1 cellular context compared by ENCODE assay signal in genomic region chr11:85854557-85855340, GRCh38.
A peak's percentile ranks its signal among the peaks of the same experiment; 100 is the strongest.
TF ChIP-seq lines count a peak whose summit lies in the region.

No MANE protein-coding gene starts in this region.

TF ChIP-seq in HepG2, 621 proteins besides CTCF, POLR2A, EP300 and RAD21 (continued from another document and continues in another):
- TF ChIP-seq PBX3 (CRISPR knock-in tag; IDR thresholded peaks at IDR 0.05; ENCODE audit: borderline replicate concordance) (0 out of 2 replicates have a peak, but pooled peaks have one; percentile 63), ZNF598 (CRISPR knock-in tag; IDR thresholded peaks at IDR 0.05; ENCODE audit: borderline replicate concordance) (peak; percentile 94), ZBTB21 (CRISPR knock-in tag; IDR thresholded peaks at IDR 0.05) (0 out of 2 replicates have a peak, but pooled peaks have one; percentile 45), ZNF644 (CRISPR knock-in tag; IDR thresholded peaks at IDR 0.05; ENCODE audit: low read depth) (peak; percentile 53; the same call in 1 of the 2 replicates), ZNF800 (CRISPR knock-in tag; IDR thresholded peaks at IDR 0.05) (peak; percentile 97), ZNF431 (CRISPR knock-in tag; IDR thresholded peaks at IDR 0.05; ENCODE audit: borderline replicate concordance, low read depth) (peak; percentile 58; the same call in 1 of the 2 replicates), MIER3 (CRISPR knock-in tag; IDR thresholded peaks at IDR 0.05; ENCODE audit: borderline replicate concordance) (peak; percentile 88), KAT8 (CRISPR knock-in tag; IDR thresholded peaks at IDR 0.05) (peak; percentile 85), SIX4 (CRISPR knock-in tag; IDR thresholded peaks at IDR 0.05) (peak; percentile 61; the same call in 1 of the 2 replicates), ATRX (CRISPR knock-in tag; IDR thresholded peaks at IDR 0.05; ENCODE audit: borderline replicate concordance) (no peak), ZNF780A (CRISPR knock-in tag; IDR thresholded peaks at IDR 0.05) (no peak), ZEB1 (IDR thresholded peaks at IDR 0.05; ENCODE audit: insufficient replicate concordance, low read depth) (no peak), RERE (CRISPR knock-in tag; IDR thresholded peaks at IDR 0.05; ENCODE audit: low read depth) (peak; percentile 16; the same call in 1 of the 2 replicates), ZNF230 (CRISPR knock-in tag; IDR thresholded peaks at IDR 0.05) (peak; percentile 93), SNAI1 (CRISPR knock-in tag; IDR thresholded peaks at IDR 0.05; ENCODE audit: borderline replicate concordance) (no peak), ZNF326 (CRISPR knock-in tag; IDR thresholded peaks at IDR 0.05; ENCODE audit: borderline replicate concordance) (no peak), AKAP8 (CRISPR knock-in tag; IDR thresholded peaks at IDR 0.05) (no peak), HNRNPL (IDR thresholded peaks at IDR 0.05; ENCODE audit: low read depth, low read length) (0 out of 2 replicates have a peak, but pooled peaks have one; percentile 24), POLR2AphosphoS5 (IDR thresholded peaks at IDR 0.05; ENCODE audit: low read depth, low read length) (peak; percentile 67), ZNF556 (CRISPR knock-in tag; IDR thresholded peaks at IDR 0.05; ENCODE audit: borderline replicate concordance) (peak; percentile 95), FIP1L1 (IDR thresholded peaks at IDR 0.05; ENCODE audit: borderline replicate concordance, insufficient read depth, low read depth, low read length) (no peak; the same call in 1 of the 2 replicates), TBP (CRISPR knock-in tag; IDR thresholded peaks at IDR 0.05) (no peak), JUNB (CRISPR knock-in tag; IDR thresholded peaks at IDR 0.05; ENCODE audit: borderline replicate concordance) (peak; percentile 49; the same call in 1 of the 2 replicates), ZBTB7B (CRISPR knock-in tag; IDR thresholded peaks at IDR 0.05) (peak; percentile 70; the same call in 1 of the 2 replicates)
- TF ChIP-seq, protein P1, sequence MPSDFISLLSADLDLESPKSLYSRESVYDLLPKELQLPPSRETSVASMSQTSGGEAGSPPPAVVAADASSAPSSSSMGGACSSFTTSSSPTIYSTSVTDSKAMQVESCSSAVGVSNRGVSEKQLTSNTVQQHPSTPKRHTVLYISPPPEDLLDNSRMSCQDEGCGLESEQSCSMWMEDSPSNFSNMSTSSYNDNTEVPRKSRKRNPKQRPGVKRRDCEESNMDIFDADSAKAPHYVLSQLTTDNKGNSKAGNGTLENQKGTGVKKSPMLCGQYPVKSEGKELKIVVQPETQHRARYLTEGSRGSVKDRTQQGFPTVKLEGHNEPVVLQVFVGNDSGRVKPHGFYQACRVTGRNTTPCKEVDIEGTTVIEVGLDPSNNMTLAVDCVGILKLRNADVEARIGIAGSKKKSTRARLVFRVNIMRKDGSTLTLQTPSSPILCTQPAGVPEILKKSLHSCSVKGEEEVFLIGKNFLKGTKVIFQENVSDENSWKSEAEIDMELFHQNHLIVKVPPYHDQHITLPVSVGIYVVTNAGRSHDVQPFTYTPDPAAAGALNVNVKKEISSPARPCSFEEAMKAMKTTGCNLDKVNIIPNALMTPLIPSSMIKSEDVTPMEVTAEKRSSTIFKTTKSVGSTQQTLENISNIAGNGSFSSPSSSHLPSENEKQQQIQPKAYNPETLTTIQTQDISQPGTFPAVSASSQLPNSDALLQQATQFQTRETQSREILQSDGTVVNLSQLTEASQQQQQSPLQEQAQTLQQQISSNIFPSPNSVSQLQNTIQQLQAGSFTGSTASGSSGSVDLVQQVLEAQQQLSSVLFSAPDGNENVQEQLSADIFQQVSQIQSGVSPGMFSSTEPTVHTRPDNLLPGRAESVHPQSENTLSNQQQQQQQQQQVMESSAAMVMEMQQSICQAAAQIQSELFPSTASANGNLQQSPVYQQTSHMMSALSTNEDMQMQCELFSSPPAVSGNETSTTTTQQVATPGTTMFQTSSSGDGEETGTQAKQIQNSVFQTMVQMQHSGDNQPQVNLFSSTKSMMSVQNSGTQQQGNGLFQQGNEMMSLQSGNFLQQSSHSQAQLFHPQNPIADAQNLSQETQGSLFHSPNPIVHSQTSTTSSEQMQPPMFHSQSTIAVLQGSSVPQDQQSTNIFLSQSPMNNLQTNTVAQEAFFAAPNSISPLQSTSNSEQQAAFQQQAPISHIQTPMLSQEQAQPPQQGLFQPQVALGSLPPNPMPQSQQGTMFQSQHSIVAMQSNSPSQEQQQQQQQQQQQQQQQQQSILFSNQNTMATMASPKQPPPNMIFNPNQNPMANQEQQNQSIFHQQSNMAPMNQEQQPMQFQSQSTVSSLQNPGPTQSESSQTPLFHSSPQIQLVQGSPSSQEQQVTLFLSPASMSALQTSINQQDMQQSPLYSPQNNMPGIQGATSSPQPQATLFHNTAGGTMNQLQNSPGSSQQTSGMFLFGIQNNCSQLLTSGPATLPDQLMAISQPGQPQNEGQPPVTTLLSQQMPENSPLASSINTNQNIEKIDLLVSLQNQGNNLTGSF (CRISPR knock-in tag; IDR thresholded peaks at IDR 0.05) = peak; percentile 87; the same call in 1 of the 2 replicates
- TF ChIP-seq, protein P2, sequence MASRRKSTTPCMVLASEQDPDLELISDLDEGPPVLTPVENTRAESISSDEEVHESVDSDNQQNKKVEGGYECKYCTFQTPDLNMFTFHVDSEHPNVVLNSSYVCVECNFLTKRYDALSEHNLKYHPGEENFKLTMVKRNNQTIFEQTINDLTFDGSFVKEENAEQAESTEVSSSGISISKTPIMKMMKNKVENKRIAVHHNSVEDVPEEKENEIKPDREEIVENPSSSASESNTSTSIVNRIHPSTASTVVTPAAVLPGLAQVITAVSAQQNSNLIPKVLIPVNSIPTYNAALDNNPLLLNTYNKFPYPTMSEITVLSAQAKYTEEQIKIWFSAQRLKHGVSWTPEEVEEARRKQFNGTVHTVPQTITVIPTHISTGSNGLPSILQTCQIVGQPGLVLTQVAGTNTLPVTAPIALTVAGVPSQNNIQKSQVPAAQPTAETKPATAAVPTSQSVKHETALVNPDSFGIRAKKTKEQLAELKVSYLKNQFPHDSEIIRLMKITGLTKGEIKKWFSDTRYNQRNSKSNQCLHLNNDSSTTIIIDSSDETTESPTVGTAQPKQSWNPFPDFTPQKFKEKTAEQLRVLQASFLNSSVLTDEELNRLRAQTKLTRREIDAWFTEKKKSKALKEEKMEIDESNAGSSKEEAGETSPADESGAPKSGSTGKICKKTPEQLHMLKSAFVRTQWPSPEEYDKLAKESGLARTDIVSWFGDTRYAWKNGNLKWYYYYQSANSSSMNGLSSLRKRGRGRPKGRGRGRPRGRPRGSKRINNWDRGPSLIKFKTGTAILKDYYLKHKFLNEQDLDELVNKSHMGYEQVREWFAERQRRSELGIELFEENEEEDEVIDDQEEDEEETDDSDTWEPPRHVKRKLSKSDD (CRISPR knock-in tag; IDR thresholded peaks at IDR 0.05; ENCODE audit: low read depth) = peak; percentile 82; the same call in 1 of the 2 replicates
- TF ChIP-seq, protein P3, sequence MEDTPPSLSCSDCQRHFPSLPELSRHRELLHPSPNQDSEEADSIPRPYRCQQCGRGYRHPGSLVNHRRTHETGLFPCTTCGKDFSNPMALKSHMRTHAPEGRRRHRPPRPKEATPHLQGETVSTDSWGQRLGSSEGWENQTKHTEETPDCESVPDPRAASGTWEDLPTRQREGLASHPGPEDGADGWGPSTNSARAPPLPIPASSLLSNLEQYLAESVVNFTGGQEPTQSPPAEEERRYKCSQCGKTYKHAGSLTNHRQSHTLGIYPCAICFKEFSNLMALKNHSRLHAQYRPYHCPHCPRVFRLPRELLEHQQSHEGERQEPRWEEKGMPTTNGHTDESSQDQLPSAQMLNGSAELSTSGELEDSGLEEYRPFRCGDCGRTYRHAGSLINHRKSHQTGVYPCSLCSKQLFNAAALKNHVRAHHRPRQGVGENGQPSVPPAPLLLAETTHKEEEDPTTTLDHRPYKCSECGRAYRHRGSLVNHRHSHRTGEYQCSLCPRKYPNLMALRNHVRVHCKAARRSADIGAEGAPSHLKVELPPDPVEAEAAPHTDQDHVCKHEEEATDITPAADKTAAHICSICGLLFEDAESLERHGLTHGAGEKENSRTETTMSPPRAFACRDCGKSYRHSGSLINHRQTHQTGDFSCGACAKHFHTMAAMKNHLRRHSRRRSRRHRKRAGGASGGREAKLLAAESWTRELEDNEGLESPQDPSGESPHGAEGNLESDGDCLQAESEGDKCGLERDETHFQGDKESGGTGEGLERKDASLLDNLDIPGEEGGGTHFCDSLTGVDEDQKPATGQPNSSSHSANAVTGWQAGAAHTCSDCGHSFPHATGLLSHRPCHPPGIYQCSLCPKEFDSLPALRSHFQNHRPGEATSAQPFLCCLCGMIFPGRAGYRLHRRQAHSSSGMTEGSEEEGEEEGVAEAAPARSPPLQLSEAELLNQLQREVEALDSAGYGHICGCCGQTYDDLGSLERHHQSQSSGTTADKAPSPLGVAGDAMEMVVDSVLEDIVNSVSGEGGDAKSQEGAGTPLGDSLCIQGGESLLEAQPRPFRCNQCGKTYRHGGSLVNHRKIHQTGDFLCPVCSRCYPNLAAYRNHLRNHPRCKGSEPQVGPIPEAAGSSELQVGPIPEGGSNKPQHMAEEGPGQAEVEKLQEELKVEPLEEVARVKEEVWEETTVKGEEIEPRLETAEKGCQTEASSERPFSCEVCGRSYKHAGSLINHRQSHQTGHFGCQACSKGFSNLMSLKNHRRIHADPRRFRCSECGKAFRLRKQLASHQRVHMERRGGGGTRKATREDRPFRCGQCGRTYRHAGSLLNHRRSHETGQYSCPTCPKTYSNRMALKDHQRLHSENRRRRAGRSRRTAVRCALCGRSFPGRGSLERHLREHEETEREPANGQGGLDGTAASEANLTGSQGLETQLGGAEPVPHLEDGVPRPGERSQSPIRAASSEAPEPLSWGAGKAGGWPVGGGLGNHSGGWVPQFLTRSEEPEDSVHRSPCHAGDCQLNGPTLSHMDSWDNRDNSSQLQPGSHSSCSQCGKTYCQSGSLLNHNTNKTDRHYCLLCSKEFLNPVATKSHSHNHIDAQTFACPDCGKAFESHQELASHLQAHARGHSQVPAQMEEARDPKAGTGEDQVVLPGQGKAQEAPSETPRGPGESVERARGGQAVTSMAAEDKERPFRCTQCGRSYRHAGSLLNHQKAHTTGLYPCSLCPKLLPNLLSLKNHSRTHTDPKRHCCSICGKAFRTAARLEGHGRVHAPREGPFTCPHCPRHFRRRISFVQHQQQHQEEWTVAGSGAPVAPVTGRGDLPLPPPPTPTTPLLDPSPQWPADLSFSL (CRISPR knock-in tag; IDR thresholded peaks at IDR 0.05) = no peak
